ENCODE assay signal across 8 cellular contexts in the genomic region with DNA sequence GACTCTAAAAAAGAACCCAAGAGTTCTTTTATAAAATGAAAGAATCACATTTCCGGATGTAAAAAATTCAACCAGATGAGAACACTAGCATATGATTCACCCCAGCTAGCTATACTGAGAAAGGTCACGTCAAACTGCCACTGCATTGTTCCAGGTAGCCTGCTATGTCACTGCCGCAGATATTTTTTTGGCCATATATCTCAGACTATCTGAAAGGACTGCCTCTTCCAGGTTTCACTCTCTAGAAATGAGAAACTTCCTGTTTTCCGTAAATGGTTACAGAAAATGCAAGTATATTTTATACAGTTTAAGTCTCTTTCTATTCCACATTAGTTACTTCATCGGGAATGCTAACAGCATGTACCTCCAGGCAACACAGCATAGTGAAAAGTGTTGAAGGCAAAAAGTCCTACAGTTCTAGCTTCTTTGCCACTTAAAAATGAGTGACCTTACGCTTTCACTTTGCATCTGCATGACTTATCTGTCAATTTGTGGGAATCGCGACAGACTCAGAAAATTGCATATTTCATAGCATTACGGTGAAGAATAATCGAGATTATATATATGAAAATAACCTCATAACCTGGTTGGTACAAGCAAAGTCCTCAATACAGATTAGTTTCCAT.
DNase-seq lines count a peak whose midpoint lies in the region; ATAC-seq, FAIRE-seq and TF ChIP-seq lines count a peak whose summit lies in the region.

No MANE protein-coding gene starts in this region.

- H3K4me3 ChIP-seq in DOHH2 (ENCODE audit: low read length) (no peak overlapping the region), endothelial cell of umbilical vein (replicated peaks in 1 of 3; ENCODE audit: insufficient read depth in 1 of 3, low read depth in 1 of 3, low read length in 3 of 3) (peak overlapping the region in 1 of 3 experiments; percentile 47)

- peak; percentile 81 for ATAC-seq in GM21737 (IDR thresholded peaks at IDR 0.05; ENCODE audit: unreplicated experiment)

- peak overlapping the region; percentile 15; the same call in 1 of the 2 replicates for H3K4me2 ChIP-seq in DOHH2 (ENCODE audit: low read length)
- peak overlapping the region; percentile 92 for H3K4me2 ChIP-seq in endothelial cell of umbilical vein (ENCODE audit: insufficient read depth, low read length)

- TF ChIP-seq POLR2A in endothelial cell of umbilical vein (IDR thresholded peaks at IDR 0.05; ENCODE audit: low read depth, low read length): no peak

- no peaks in the 10 kb centered on the region for H3K9me1 ChIP-seq in endothelial cell of umbilical vein (replicated peaks; ENCODE audit: control insufficient read depth, extremely low read depth, insufficient read depth, low read length)

- dilution Hi-C loops in endothelial cell of umbilical vein (cut with MboI; ENCODE audit: extremely low pct_ligation_motif_present, low sequenced_read_pairs): no loop called here

- H3K27ac ChIP-seq in DOHH2 (ENCODE audit: low read depth, low read length) (no peak overlapping the region), endothelial cell of umbilical vein (ENCODE audit: insufficient read depth, low read depth, low read length) (peak overlapping the region; percentile 67)

- H3K9me2 ChIP-seq in DOHH2 (replicated peaks; ENCODE audit: control insufficient read depth, low read length): no peaks in the 10 kb centered on the region

- no peaks in the 10 kb centered on the region for H3F3A ChIP-seq in DOHH2 (ENCODE audit: control insufficient read depth, insufficient read depth)

- POLR2A ChIA-PET in endothelial cell of umbilical vein (lab: Charles Lee): interaction anchor here (0.6 kb wide), 1 partner anchor 118 kb away, joined by 3 read pairs; no protein-coding TSS in a partner anchor

- FAIRE-seq in endothelial cell of umbilical vein (lab: Jason Lieb, UNC) (peak; percentile 69), frontal cortex (lab: Jason Lieb, UNC) (no peak)

- H3K4me1 ChIP-seq in DOHH2 (ENCODE audit: control insufficient read depth, low read length) (peaks cover 6% of the 10 kb centered on the region), endothelial cell of umbilical vein (ENCODE audit: control insufficient read depth, extremely low read depth, insufficient read depth, low read length) (peaks cover 18% of the 10 kb centered on the region)

- H3K36me3 ChIP-seq in DOHH2 (ENCODE audit: control insufficient read depth, low read length) (no peaks in the 10 kb centered on the region), endothelial cell of umbilical vein (ENCODE audit: control insufficient read depth in 2 of 2, extremely low read depth in 1 of 2, insufficient read depth in 2 of 2, low read length in 2 of 2) (no peaks in the 10 kb centered on the region)

- CTCF ChIA-PET in endothelial cell of umbilical vein (lab: Charles Lee): interaction anchor here (1.0 to 2.3 kb wide), 7 partner anchors 11 to 73 kb away, joined by 3 to 10 read pairs (median 3); no protein-coding TSS in a partner anchor

- H4K20me1 ChIP-seq in DOHH2 (ENCODE audit: control insufficient read depth, insufficient read depth, low read depth, low read length) (peaks cover 5% of the 10 kb centered on the region; the same call in 1 of the 2 replicates), endothelial cell of umbilical vein (replicated peaks; ENCODE audit: control insufficient read depth, extremely low read depth, insufficient read depth, low read length) (peaks cover 30% of the 10 kb centered on the region)

- TF ChIP-seq CTCF in DOHH2 (IDR thresholded peaks at IDR 0.05; ENCODE audit: low read depth, low read length, poor library complexity, severe bottlenecking) (no peak), endothelial cell of umbilical vein (IDR thresholded peaks at IDR 0.05; ENCODE audit: extremely low read depth in 1 of 2, insufficient read depth in 1 of 2, low read depth in 1 of 2, low read length in 2 of 2) (no peak)

- H3K79me2 ChIP-seq in DOHH2 (ENCODE audit: control insufficient read depth, low read length) (peaks cover 44% of the 10 kb centered on the region), endothelial cell of umbilical vein (ENCODE audit: control insufficient read depth, insufficient read depth, low read length) (peaks cover 91% of the 10 kb centered on the region)

- no TSS peak for BruUV-seq in endothelial cell of umbilical vein (replicated peaks; lab: Mats Ljungman, UMichigan)

- H2AFZ ChIP-seq in endothelial cell of umbilical vein (ENCODE audit: low read depth, low read length): no peak overlapping the region

- H3K27me3 ChIP-seq in DOHH2 (ENCODE audit: control insufficient read depth, low read length) (no peaks in the 10 kb centered on the region), endothelial cell of umbilical vein (ENCODE audit: control insufficient read depth in 2 of 2, insufficient read depth in 2 of 2, low read length in 2 of 2) (no peaks in the 10 kb centered on the region)

- H3K9ac ChIP-seq in endothelial cell of umbilical vein (replicated peaks; ENCODE audit: extremely low read depth, insufficient read depth, low read length): peak overlapping the region; percentile 20

- DNase-seq in OCI-M1 (lab: John Stamatoyannopoulos, UW): peak; percentile 74
- peak; percentile 69 for DNase-seq in endothelial cell of umbilical vein (ENCODE audit: low read depth, low spot score)
- DNase-seq in NCI-H1930 (lab: John Stamatoyannopoulos, UW): no peak
- no peak for DNase-seq in anterior cingulate cortex (lab: John Stamatoyannopoulos, UW)
- DNase-seq in dedifferentiated amniotic fluid mesenchymal stem cell (ENCODE audit: extremely low spot score): no peak
- DNase-seq in frontal cortex (ENCODE audit: low spot score in 2 of 2): no peak

- intact Hi-C loops in endothelial cell of umbilical vein (cut with micrococcal nuclease): no loop called here

- H3K9me3 ChIP-seq in DOHH2 (ENCODE audit: control insufficient read depth, insufficient read depth, low read length) (no peaks in the 10 kb centered on the region), endothelial cell of umbilical vein (replicated peaks; ENCODE audit: control insufficient read depth, insufficient read depth, low read length) (no peaks in the 10 kb centered on the region)

TF ChIP-seq in endothelial cell of umbilical vein, 7 proteins besides CTCF, POLR2A, EP300 and RAD21:
- TF ChIP-seq, protein P1, sequence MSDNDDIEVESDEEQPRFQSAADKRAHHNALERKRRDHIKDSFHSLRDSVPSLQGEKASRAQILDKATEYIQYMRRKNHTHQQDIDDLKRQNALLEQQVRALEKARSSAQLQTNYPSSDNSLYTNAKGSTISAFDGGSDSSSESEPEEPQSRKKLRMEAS (IDR thresholded peaks at IDR 0.05; ENCODE audit: insufficient read depth, insufficient read length): no peak
- TF ChIP-seq FOS (IDR thresholded peaks at IDR 0.05; ENCODE audit: borderline replicate concordance, insufficient read depth, low read length): peak; percentile 27

Comparison
In these comparisons a context has a peak if more than half of its experiments do, and no peak if none do; other contexts are left out.
1. DNase-seq: peak in OCI-M1 (single experiment) and endothelial cell of umbilical vein (single experiment); none in NCI-H1930 (0 of 2), anterior cingulate cortex (0 of 58), dedifferentiated amniotic fluid mesenchymal stem cell (single experiment) and frontal cortex (0 of 2).